Comparison of ENCODE assay signal across 1 cellular context in the genomic region with DNA sequence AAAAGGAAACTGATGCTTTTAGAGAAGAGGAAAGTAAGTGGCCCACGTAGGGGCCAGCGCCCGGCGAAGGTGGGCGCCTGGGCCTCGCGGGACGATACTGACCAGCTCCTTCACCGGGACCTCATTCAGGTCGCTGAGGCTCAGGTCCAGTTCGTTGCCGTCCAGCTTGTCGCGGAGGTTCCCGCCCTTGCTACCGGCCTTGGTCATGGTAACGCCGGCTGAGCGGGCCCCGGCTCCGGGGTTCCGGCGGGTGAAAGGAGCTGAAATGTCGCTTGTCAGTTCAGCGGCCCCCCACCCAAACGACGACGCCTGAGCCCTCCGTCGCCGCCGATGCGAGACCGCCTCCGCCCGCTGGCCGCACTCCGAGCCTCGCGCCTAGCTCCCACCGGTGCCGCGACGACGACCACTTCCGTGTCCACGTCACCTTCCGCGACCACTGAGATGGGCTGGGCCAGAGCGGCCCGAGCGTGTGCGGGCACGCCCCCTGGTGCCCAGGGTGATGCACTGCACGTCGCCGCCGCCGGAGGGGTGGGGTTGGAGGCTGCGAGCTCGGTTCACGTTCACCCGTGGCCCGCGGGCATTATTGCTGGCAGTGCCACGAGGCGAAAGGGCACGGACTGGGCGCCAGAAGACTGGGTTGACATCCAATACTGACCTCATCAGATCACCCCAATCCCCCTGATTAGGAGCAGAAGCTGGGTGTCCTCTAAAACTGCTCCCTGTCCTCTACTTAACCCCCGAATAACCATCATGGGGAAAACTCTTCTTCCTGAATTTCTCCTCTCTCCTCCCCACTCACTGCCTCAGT.
TF ChIP-seq lines count a peak whose summit lies in the region.

Gene LRRC59 (minus strand): TSS at position 413 of the 808 bp plus-strand sequence. CDS start 206 bp downstream, at position 207.

TF ChIP-seq in Ishikawa, 13 proteins besides CTCF, POLR2A, EP300 and RAD21 (continued from another document):
- TF ChIP-seq NFIC (IDR thresholded peaks at IDR 0.05) (no peak; the same call in 1 of the 2 replicates), YY1 (IDR thresholded peaks at IDR 0.05; ENCODE audit: low read depth) (peak; percentile 66; the same call in 1 of the 2 replicates), ZBTB7A (IDR thresholded peaks at IDR 0.05; ENCODE audit: low read depth) (no peak), MAX (IDR thresholded peaks at IDR 0.05) (peak; percentile 97), FOXM1 (IDR thresholded peaks at IDR 0.05; ENCODE audit: borderline replicate concordance, low read depth) (no peak), TAF1 (IDR thresholded peaks at IDR 0.05; ENCODE audit: low read depth) (peak; percentile 94), CEBPB (IDR thresholded peaks at IDR 0.05) (no peak), TEAD4 (IDR thresholded peaks at IDR 0.05) (peak; percentile 52; the same call in 1 of the 2 replicates)
